In the genomic region with DNA sequence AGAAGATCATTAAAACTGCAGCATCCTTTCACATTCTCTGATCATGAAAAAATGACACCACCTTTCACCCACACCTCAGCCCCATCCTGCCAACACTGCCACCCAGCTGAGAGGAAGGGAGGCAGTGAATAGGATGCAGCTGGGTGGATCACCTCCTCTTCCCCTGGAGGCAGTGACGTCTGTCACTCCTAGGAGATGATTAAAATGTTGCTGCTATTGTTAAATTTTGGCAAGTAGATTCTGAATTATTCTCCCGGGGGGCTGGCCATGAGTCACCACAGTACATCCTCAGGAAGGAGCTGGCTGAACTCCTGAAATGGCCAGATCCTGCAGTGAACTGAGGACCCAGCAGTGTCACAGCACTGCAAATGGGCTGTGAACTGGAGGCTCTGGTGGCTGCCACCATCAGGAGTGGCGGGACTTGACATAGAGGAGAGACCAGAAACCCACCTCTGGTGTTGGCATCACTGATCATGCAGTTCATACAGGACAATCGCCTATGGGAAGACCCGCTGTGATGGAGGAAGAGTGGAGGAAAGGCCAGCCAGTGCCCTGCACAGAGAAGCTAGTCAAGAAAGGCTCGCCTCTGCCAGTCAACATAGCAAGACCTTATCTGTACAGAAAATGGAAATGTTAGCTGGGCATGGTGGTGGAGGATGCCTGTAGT, we compare ENCODE assay signal across 16 cellular contexts.
DNase-seq lines count a peak whose midpoint lies in the region; ATAC-seq and TF ChIP-seq lines count a peak whose summit lies in the region.
"Had no signal": no experiment of that assay in that cellular context is flagged by ENCODE, and none has a peak within 500 bp of the region (broad histone marks: within the 10 kb centered on the region; RNA-seq: fewer than 3 reads in every experiment).

No MANE protein-coding gene starts in this region.

- no peaks in the 10 kb centered on the region for H3K4me1 Mint-ChIP-seq in type B pancreatic cell (ENCODE audit: unreplicated experiment)
- H3K4me1 Mint-ChIP-seq: activated T-helper 17 cell treated with anti-CD3 and anti-CD28 coated beads, Interleukin-2, amount 50 U/mL, for 72 hours had no signal

- no peak overlapping the region for H3K4me3 Mint-ChIP-seq in type B pancreatic cell
- H3K4me3 Mint-ChIP-seq: activated naive CD8-positive, alpha-beta T cell; activated T-helper 17 cell treated with anti-CD3 and anti-CD28 coated beads, Interleukin-2, amount 50 U/mL, for 72 hours had no signal

- peak overlapping the region in 11 of 12 donors; percentile 23 to 78 (median 63) for H3K27ac ChIP-seq in heart left ventricle
- H3K27ac ChIP-seq: colonic mucosa had no signal

- TF ChIP-seq POLR2A in heart left ventricle (IDR thresholded peaks at IDR 0.05), result no peak

- H3K9me3 ChIP-seq in heart left ventricle, result peaks cover 0 to 26% (median 7%) of the 10 kb centered on the region in 12 donors
- H3K9me3 ChIP-seq: colonic mucosa had no signal

- ATAC-seq in heart left ventricle (peak; percentile 61 to 86 (median 72)), Right ventricle myocardium inferior (no peak), HG03039 (IDR thresholded peaks at IDR 0.05; ENCODE audit: unreplicated experiment) (no peak)
- ATAC-seq: activated T-helper 17 cell treated with anti-CD3 and anti-CD28 coated beads, Interleukin-2, amount 50 U/mL, for 72 hours had no signal

- 64 to 76% (median 68%) methylated on average over 6 of the region's 6 CpGs for WGBS in heart left ventricle, 4 donors

- H3K36me3 Mint-ChIP-seq in type B pancreatic cell, result no peaks in the 10 kb centered on the region

- in situ Hi-C loops in G401 (cut with HindIII; ENCODE audit: low sequenced_read_pairs), result no loop called here

- peaks cover 12% of the 10 kb centered on the region for H3K9me3 Mint-ChIP-seq in type B pancreatic cell

- no peaks in the 10 kb centered on the region for H3K27me3 Mint-ChIP-seq in type B pancreatic cell
- H3K27me3 Mint-ChIP-seq: activated naive CD8-positive, alpha-beta T cell had no signal

- no peaks in the 10 kb centered on the region for H3K27me3 ChIP-seq in heart left ventricle
- H3K27me3 ChIP-seq: BE2C, colonic mucosa had no signal

- no peak overlapping the region for H3K4me3 ChIP-seq in heart left ventricle
- H3K4me3 ChIP-seq: colonic mucosa had no signal

- DNase-seq in heart left ventricle (peak in 4 of 5 donors; percentile 52 to 68 (median 68)), Right ventricle myocardium inferior (ENCODE audit: missing footprints) (no peak), ecto neural progenitor cell (ENCODE audit: low spot score) (peak; percentile 26), islet precursor cell (peak; percentile 19), type B pancreatic cell (ENCODE audit: extremely low spot score, unreplicated experiment) (peak; percentile 49), G401 (ENCODE audit: low spot score) (no peak)
- DNase-seq in activated CD4-positive, CD25-positive, alpha-beta regulatory T cell (lab: John Stamatoyannopoulos, UW), result no peak
- DNase-seq: activated CD4-positive, CD25-positive, alpha-beta regulatory T cell treated with anti-CD3 and anti-CD28 coated beads, Interleukin-2, amount 50 U/mL, for 72 hours; BE2C; colonic mucosa; NCI-H1694 treated with DMSO at 0.1 percent for 48 hours; NCI-H748 treated with DMSO at 0.1 percent for 48 hours; SHP77 treated with DMSO at 0.1 percent for 48 hours had no signal

- H3K36me3 ChIP-seq in heart left ventricle, result no peaks in the 10 kb centered on the region
- H3K36me3 ChIP-seq: BE2C, colonic mucosa had no signal

- H3K27ac Mint-ChIP-seq in type B pancreatic cell, result no peak overlapping the region
- H3K27ac Mint-ChIP-seq: activated naive CD8-positive, alpha-beta T cell; activated T-helper 17 cell treated with anti-CD3 and anti-CD28 coated beads, Interleukin-2, amount 50 U/mL, for 72 hours had no signal

- peak in 3 of 12 donors; percentile 6 to 39 (median 11) for TF ChIP-seq CTCF in heart left ventricle (IDR thresholded peaks at IDR 0.05)
- TF ChIP-seq CTCF in type B pancreatic cell (conservative IDR thresholded peaks at IDR 0.05), result no peak

- peaks cover 5 to 45% (median 18%) of the 10 kb centered on the region in 12 donors for H3K4me1 ChIP-seq in heart left ventricle

- intact Hi-C loops in heart left ventricle (cut with DNase I) (loop anchor here in 7 of 10 donors (5.0 to 10.0 kb wide), 8 partner anchors 43 to 380 kb away; a partner anchor contains a TSS), Right ventricle myocardium inferior (cut with DNase I) (loop anchor here (5.0 kb wide), 1 partner anchor 48 kb away; no protein-coding TSS in a partner anchor)

Comparison
In these comparisons a context has a peak if more than half of its experiments do, and no peak if none do; other contexts are left out.
1. ATAC-seq: peak in heart left ventricle (4 of 4); none in Right ventricle myocardium inferior (single experiment) and HG03039 (single experiment).
2. DNase-seq: peak in heart left ventricle (4 of 5), ecto neural progenitor cell (single experiment), islet precursor cell (single experiment) and type B pancreatic cell (single experiment); none in Right ventricle myocardium inferior (single experiment), activated CD4-positive, CD25-positive, alpha-beta regulatory T cell (0 of 4) and G401 (single experiment).